In the genomic region with DNA sequence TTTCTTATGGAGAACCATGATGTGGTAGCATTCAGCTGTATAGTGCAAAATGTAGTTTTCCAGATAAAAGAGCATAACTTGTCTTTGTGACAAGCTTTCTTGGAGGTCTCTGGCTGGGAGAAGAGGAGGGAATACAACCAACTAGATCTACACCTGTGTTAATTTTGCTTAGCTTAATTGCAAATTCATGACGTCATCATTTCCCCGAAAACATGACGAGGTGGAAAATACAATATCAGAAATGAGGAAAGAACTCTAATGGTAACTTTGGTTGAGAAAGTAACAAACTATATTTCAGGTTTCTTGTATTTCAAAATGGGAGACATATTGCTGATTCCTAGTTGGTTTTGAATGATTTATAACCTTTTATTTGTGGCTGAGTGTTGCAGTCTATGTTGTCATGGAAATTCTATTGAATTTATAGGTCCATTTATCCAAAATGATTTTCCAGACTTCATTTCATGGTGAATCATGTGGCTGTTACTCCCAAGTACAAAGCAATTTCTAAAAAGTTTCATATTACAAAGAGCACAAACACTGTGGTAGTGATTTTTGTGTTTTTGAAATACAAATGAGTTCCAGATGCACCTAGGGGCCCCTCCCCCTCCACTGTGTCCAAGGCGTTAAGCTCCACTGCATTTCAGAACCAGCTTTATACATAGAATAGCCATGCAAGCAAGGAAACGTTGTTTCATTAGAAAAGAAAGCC, we compare ENCODE assay signal across 1 cellular context.
TF ChIP-seq lines count a peak whose summit lies in the region.

No MANE protein-coding gene starts in this region.

TF ChIP-seq in SK-N-SH, 30 proteins besides CTCF, POLR2A, EP300 and RAD21 (continued from another document):
- TF ChIP-seq, protein P1, sequence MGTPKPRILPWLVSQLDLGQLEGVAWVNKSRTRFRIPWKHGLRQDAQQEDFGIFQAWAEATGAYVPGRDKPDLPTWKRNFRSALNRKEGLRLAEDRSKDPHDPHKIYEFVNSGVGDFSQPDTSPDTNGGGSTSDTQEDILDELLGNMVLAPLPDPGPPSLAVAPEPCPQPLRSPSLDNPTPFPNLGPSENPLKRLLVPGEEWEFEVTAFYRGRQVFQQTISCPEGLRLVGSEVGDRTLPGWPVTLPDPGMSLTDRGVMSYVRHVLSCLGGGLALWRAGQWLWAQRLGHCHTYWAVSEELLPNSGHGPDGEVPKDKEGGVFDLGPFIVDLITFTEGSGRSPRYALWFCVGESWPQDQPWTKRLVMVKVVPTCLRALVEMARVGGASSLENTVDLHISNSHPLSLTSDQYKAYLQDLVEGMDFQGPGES (IDR thresholded peaks at IDR 0.05; ENCODE audit: low read depth, low read length) = no peak
- TF ChIP-seq ELF1 (IDR thresholded peaks at IDR 0.05) (no peak), GABPA (IDR thresholded peaks at IDR 0.05; ENCODE audit: low read depth) (no peak), TEAD4 (IDR thresholded peaks at IDR 0.05; ENCODE audit: borderline replicate concordance, insufficient read depth) (no peak), FOSL2 (IDR thresholded peaks at IDR 0.05; ENCODE audit: borderline replicate concordance, low read depth) (peak; percentile 39; the same call in 1 of the 2 replicates), RFX5 (IDR thresholded peaks at IDR 0.05; ENCODE audit: low read length) (no peak), TCF12 (IDR thresholded peaks at IDR 0.05) (peak; percentile 94), TAF1 (IDR thresholded peaks at IDR 0.05; ENCODE audit: borderline replicate concordance, low read depth, low read length) (no peak), MEF2A (IDR thresholded peaks at IDR 0.05; ENCODE audit: borderline replicate concordance, low read depth) (no peak), SMC3 (IDR thresholded peaks at IDR 0.05; ENCODE audit: low read depth, low read length) (no peak), POLR2AphosphoS5 (IDR thresholded peaks at IDR 0.05; ENCODE audit: low read depth, low read length) (peak; percentile 62; the same call in 1 of the 2 replicates), GATA2 (CRISPR knock-in tag; IDR thresholded peaks at IDR 0.05) (no peak), FOXJ3 (CRISPR knock-in tag; IDR thresholded peaks at IDR 0.05) (no peak), RCOR1 (IDR thresholded peaks at IDR 0.05; ENCODE audit: low read length) (no peak), JUND (IDR thresholded peaks at IDR 0.05) (peak; percentile 64), NRF1 (IDR thresholded peaks at IDR 0.05; ENCODE audit: low read depth, low read length) (no peak), CHD2 (IDR thresholded peaks at IDR 0.05; ENCODE audit: low read length, partially characterized antibody) (no peak), MXI1 (IDR thresholded peaks at IDR 0.05; ENCODE audit: low read depth, low read length) (no peak), YY1 (IDR thresholded peaks at IDR 0.05; ENCODE audit: low read depth) (no peak), SIN3A (IDR thresholded peaks at IDR 0.05; ENCODE audit: borderline replicate concordance, low read depth, low read length) (no peak), FOXM1 (IDR thresholded peaks at IDR 0.05; ENCODE audit: low read depth) (peak; percentile 29; the same call in 1 of the 2 replicates), NFIC (IDR thresholded peaks at IDR 0.05; ENCODE audit: borderline replicate concordance) (peak; percentile 29; the same call in 1 of the 2 replicates), EZH2phosphoT487 (IDR thresholded peaks at IDR 0.05; ENCODE audit: borderline replicate concordance, low read depth) (no peak)
- TF ChIP-seq, protein P2, sequence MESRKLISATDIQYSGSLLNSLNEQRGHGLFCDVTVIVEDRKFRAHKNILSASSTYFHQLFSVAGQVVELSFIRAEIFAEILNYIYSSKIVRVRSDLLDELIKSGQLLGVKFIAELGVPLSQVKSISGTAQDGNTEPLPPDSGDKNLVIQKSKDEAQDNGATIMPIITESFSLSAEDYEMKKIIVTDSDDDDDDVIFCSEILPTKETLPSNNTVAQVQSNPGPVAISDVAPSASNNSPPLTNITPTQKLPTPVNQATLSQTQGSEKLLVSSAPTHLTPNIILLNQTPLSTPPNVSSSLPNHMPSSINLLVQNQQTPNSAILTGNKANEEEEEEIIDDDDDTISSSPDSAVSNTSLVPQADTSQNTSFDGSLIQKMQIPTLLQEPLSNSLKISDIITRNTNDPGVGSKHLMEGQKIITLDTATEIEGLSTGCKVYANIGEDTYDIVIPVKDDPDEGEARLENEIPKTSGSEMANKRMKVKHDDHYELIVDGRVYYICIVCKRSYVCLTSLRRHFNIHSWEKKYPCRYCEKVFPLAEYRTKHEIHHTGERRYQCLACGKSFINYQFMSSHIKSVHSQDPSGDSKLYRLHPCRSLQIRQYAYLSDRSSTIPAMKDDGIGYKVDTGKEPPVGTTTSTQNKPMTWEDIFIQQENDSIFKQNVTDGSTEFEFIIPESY (IDR thresholded peaks at IDR 0.05; ENCODE audit: borderline replicate concordance, low read depth) = no peak
- TF ChIP-seq, protein P3, sequence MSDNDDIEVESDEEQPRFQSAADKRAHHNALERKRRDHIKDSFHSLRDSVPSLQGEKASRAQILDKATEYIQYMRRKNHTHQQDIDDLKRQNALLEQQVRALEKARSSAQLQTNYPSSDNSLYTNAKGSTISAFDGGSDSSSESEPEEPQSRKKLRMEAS (IDR thresholded peaks at IDR 0.05; ENCODE audit: low read depth) = no peak
- TF ChIP-seq, protein P4, sequence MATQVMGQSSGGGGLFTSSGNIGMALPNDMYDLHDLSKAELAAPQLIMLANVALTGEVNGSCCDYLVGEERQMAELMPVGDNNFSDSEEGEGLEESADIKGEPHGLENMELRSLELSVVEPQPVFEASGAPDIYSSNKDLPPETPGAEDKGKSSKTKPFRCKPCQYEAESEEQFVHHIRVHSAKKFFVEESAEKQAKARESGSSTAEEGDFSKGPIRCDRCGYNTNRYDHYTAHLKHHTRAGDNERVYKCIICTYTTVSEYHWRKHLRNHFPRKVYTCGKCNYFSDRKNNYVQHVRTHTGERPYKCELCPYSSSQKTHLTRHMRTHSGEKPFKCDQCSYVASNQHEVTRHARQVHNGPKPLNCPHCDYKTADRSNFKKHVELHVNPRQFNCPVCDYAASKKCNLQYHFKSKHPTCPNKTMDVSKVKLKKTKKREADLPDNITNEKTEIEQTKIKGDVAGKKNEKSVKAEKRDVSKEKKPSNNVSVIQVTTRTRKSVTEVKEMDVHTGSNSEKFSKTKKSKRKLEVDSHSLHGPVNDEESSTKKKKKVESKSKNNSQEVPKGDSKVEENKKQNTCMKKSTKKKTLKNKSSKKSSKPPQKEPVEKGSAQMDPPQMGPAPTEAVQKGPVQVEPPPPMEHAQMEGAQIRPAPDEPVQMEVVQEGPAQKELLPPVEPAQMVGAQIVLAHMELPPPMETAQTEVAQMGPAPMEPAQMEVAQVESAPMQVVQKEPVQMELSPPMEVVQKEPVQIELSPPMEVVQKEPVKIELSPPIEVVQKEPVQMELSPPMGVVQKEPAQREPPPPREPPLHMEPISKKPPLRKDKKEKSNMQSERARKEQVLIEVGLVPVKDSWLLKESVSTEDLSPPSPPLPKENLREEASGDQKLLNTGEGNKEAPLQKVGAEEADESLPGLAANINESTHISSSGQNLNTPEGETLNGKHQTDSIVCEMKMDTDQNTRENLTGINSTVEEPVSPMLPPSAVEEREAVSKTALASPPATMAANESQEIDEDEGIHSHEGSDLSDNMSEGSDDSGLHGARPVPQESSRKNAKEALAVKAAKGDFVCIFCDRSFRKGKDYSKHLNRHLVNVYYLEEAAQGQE (IDR thresholded peaks at IDR 0.05; ENCODE audit: low read depth, low read length) = no peak
- TF ChIP-seq, protein P5, sequence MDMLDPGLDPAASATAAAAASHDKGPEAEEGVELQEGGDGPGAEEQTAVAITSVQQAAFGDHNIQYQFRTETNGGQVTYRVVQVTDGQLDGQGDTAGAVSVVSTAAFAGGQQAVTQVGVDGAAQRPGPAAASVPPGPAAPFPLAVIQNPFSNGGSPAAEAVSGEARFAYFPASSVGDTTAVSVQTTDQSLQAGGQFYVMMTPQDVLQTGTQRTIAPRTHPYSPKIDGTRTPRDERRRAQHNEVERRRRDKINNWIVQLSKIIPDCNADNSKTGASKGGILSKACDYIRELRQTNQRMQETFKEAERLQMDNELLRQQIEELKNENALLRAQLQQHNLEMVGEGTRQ (IDR thresholded peaks at IDR 0.05; ENCODE audit: borderline replicate concordance, low read depth, low read length) = no peak
- TF ChIP-seq, protein P6, sequence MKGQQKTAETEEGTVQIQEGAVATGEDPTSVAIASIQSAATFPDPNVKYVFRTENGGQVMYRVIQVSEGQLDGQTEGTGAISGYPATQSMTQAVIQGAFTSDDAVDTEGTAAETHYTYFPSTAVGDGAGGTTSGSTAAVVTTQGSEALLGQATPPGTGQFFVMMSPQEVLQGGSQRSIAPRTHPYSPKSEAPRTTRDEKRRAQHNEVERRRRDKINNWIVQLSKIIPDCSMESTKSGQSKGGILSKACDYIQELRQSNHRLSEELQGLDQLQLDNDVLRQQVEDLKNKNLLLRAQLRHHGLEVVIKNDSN (IDR thresholded peaks at IDR 0.05; ENCODE audit: borderline replicate concordance, low read depth) = no peak
- TF ChIP-seq, protein P7, sequence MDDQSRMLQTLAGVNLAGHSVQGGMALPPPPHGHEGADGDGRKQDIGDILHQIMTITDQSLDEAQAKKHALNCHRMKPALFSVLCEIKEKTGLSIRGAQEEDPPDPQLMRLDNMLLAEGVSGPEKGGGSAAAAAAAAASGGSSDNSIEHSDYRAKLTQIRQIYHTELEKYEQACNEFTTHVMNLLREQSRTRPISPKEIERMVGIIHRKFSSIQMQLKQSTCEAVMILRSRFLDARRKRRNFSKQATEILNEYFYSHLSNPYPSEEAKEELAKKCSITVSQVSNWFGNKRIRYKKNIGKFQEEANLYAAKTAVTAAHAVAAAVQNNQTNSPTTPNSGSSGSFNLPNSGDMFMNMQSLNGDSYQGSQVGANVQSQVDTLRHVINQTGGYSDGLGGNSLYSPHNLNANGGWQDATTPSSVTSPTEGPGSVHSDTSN (IDR thresholded peaks at IDR 0.05) = peak; percentile 90
TF ChIP-seq in SK-N-SH: peak in this region for 7.
